In the genomic region with DNA sequence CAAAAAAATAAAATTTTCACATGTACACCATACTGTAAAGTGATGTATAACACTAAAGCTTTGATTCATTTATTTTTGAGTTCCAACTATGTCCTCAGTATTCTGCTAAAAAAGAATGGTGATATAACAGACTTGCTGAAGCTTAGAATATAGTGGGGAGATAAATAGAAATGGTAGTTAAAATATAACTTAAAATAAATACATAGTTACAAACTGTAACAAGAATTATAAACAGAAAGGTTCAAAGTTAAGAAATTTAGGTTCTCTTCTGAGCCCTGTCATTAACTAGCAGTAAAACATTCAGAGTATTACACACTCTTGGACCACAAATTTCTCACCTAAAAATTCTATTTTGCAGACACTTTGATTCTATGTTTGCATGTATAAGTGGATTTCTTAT, we compare ENCODE assay signal across 20 cellular contexts.
DNase-seq lines count a peak whose midpoint lies in the region; ATAC-seq, FAIRE-seq and TF ChIP-seq lines count a peak whose summit lies in the region.
"Had no signal": no experiment of that assay in that cellular context is flagged by ENCODE, and none has a peak within 500 bp of the region (broad histone marks: within the 10 kb centered on the region; RNA-seq: fewer than 3 reads in every experiment).

No MANE protein-coding gene starts in this region.

- peak overlapping the region; percentile 47 for H3K4me2 ChIP-seq in HepG2 (ENCODE audit: low read depth, low read length)
- H3K4me2 ChIP-seq: BLaER1, GM23338 had no signal

- H3K4me3 ChIP-seq in HepG2 (replicated peaks in 1 of 3; ENCODE audit: insufficient read depth in 1 of 3, low read depth in 2 of 3, low read length in 3 of 3), result peak overlapping the region in 2 of 3 experiments; percentile 25 to 36; a peak in 2 of 6 replicates
- H3K4me3 ChIP-seq: BLaER1, GM12878, GM23338 had no signal

- FAIRE-seq in RCC 7860 (lab: Jason Lieb, UNC), result peak; percentile 5
- FAIRE-seq in HepG2 (lab: Jason Lieb, UNC), result no peak
- FAIRE-seq: GM12878, GM19239 had no signal

- peak in 1 of 2 experiments; percentile 78; a peak in 1 of 4 replicates for TF ChIP-seq EP300 in HepG2 (IDR thresholded peaks at IDR 0.05; ENCODE audit: low read depth in 2 of 2, low read length in 2 of 2)
- no peak for TF ChIP-seq EP300 in HepG2 (CRISPR knock-in tag; IDR thresholded peaks at IDR 0.05; ENCODE audit: borderline replicate concordance)

- H4K20me1 ChIP-seq in HepG2 (ENCODE audit: insufficient read depth, low read length), result no peaks in the 10 kb centered on the region
- H4K20me1 ChIP-seq: BLaER1 had no signal

- no peaks in the 10 kb centered on the region for H3K79me2 ChIP-seq in HepG2 (ENCODE audit: insufficient read depth, low read length)

- POLR2A ChIA-PET in HepG2 (lab: Yijun Ruan, JAX), result no interaction called here

- no peak for TF ChIP-seq POLR2A in HepG2 (IDR thresholded peaks at IDR 0.05; ENCODE audit: insufficient read depth in 1 of 2, low read depth in 2 of 2, low read length in 2 of 2)
- TF ChIP-seq POLR2A in erythroblast (IDR thresholded peaks at IDR 0.05; ENCODE audit: low read length), result no peak

- BruUV-seq in HepG2 (replicated peaks; lab: Mats Ljungman, UMichigan), result no TSS peak

- H3K27me3 ChIP-seq in HepG2 (ENCODE audit: control insufficient read depth in 1 of 2, insufficient read depth in 2 of 2, low read length in 2 of 2), result no peaks in the 10 kb centered on the region
- H3K27me3 ChIP-seq: BLaER1 had no signal

- peak; percentile 88 for ATAC-seq in HepG2
- ATAC-seq: CD8-positive, alpha-beta T cell; GM12878; GM23338; HCT116 had no signal

- in situ Hi-C loops in HepG2 (cut with HindIII; ENCODE audit: extremely low pct_ligation_motif_present, low pct_unique_long_range_greater_than_20kb), result no loop called here

- no peak overlapping the region for H3K9ac ChIP-seq in HepG2 (ENCODE audit: insufficient read depth, low read depth, low read length)
- H3K9ac ChIP-seq: BLaER1 had no signal

- no peaks in the 10 kb centered on the region for H3K9me3 ChIP-seq in HepG2 (ENCODE audit: low read length)
- H3K9me3 ChIP-seq: BLaER1, Caco-2 had no signal

- no peak for DNase-seq in RCC 7860 (ENCODE audit: low spot score)
- peak; percentile 30 for DNase-seq in HepG2 (ENCODE audit: low spot score)
- no peak for DNase-seq in erythroblast (lab: John Stamatoyannopoulos, UW)
- no peak for DNase-seq in NCI-H524 (lab: John Stamatoyannopoulos, UW)
- DNase-seq in NCI-H2196 treated with DMSO at 0.1 percent for 48 hours (lab: John Stamatoyannopoulos, UW; ENCODE audit: unreplicated experiment), result no peak
- DNase-seq: 8988T; Caco-2; CD4-positive, CD25-positive, alpha-beta regulatory T cell; CD8-positive, alpha-beta T cell; DMS153; DND-41; GDM1; H9 had no signal

- H3K27ac ChIP-seq in 22Rv1 (peak overlapping the region; percentile 38; the same call in 1 of the 2 replicates), HepG2 (ENCODE audit: extremely low read length, insufficient read depth, low read length) (peak overlapping the region; percentile 30)
- H3K27ac ChIP-seq: BLaER1, C4-2B had no signal

- CTCF ChIA-PET in HepG2 (lab: Yijun Ruan, JAX; ENCODE audit: low intra/inter-chr PET ratio, low total read pairs), result no interaction called here

- TF ChIP-seq RAD21 in HepG2 (CRISPR knock-in tag; IDR thresholded peaks at IDR 0.05), result no peak

- TF ChIP-seq CTCF in 22Rv1 (IDR thresholded peaks at IDR 0.05) (no peak), HepG2 (CRISPR knock-in tag; IDR thresholded peaks at IDR 0.05) (no peak)

- peaks cover 69% of the 10 kb centered on the region for H3K4me1 ChIP-seq in HepG2 (ENCODE audit: insufficient read depth, low read length)
- H3K4me1 ChIP-seq: BLaER1, Caco-2 had no signal

- H2AFZ ChIP-seq in HepG2 (ENCODE audit: low read length), result no peak overlapping the region
- H2AFZ ChIP-seq: GM23338 had no signal

- intact Hi-C loops in HepG2 (cut with micrococcal nuclease; ENCODE audit: unreplicated experiment), result no loop called here

- no peaks in the 10 kb centered on the region for H3K36me3 ChIP-seq in HepG2 (replicated peaks in 1 of 2; ENCODE audit: control insufficient read depth in 1 of 2, insufficient read depth in 2 of 2, low read length in 2 of 2)
- H3K36me3 ChIP-seq: BLaER1 had no signal

TF ChIP-seq in HepG2, 621 proteins besides CTCF, POLR2A, EP300 and RAD21 (continues in another document):
- TF ChIP-seq HNF4A (CRISPR knock-in tag; IDR thresholded peaks at IDR 0.05) (peak; percentile 33; the same call in 1 of the 2 replicates), NCOA2 (CRISPR knock-in tag; IDR thresholded peaks at IDR 0.05) (peak; percentile 63; the same call in 1 of the 2 replicates), GATAD2A (CRISPR knock-in tag; IDR thresholded peaks at IDR 0.05) (peak; percentile 53; the same call in 1 of the 2 replicates), PRPF4 (IDR thresholded peaks at IDR 0.05; ENCODE audit: low read depth, low read length, poor library complexity, severe bottlenecking) (no peak), PRMT3 (CRISPR knock-in tag; IDR thresholded peaks at IDR 0.05; ENCODE audit: borderline replicate concordance, low read depth) (no peak), HMG20A (CRISPR knock-in tag; IDR thresholded peaks at IDR 0.05; ENCODE audit: borderline replicate concordance) (peak; percentile 51; the same call in 1 of the 2 replicates), ZNF567 (CRISPR knock-in tag; IDR thresholded peaks at IDR 0.05; ENCODE audit: borderline replicate concordance) (no peak), NKX3-1 (CRISPR knock-in tag; IDR thresholded peaks at IDR 0.05) (no peak), ATF7-NPFF (CRISPR knock-in tag; IDR thresholded peaks at IDR 0.05; ENCODE audit: low read depth) (no peak)
- TF ChIP-seq, protein P1, sequence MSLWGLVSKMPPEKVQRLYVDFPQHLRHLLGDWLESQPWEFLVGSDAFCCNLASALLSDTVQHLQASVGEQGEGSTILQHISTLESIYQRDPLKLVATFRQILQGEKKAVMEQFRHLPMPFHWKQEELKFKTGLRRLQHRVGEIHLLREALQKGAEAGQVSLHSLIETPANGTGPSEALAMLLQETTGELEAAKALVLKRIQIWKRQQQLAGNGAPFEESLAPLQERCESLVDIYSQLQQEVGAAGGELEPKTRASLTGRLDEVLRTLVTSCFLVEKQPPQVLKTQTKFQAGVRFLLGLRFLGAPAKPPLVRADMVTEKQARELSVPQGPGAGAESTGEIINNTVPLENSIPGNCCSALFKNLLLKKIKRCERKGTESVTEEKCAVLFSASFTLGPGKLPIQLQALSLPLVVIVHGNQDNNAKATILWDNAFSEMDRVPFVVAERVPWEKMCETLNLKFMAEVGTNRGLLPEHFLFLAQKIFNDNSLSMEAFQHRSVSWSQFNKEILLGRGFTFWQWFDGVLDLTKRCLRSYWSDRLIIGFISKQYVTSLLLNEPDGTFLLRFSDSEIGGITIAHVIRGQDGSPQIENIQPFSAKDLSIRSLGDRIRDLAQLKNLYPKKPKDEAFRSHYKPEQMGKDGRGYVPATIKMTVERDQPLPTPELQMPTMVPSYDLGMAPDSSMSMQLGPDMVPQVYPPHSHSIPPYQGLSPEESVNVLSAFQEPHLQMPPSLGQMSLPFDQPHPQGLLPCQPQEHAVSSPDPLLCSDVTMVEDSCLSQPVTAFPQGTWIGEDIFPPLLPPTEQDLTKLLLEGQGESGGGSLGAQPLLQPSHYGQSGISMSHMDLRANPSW (CRISPR knock-in tag; IDR thresholded peaks at IDR 0.05; ENCODE audit: borderline replicate concordance), result no peak
- TF ChIP-seq, protein P2, sequence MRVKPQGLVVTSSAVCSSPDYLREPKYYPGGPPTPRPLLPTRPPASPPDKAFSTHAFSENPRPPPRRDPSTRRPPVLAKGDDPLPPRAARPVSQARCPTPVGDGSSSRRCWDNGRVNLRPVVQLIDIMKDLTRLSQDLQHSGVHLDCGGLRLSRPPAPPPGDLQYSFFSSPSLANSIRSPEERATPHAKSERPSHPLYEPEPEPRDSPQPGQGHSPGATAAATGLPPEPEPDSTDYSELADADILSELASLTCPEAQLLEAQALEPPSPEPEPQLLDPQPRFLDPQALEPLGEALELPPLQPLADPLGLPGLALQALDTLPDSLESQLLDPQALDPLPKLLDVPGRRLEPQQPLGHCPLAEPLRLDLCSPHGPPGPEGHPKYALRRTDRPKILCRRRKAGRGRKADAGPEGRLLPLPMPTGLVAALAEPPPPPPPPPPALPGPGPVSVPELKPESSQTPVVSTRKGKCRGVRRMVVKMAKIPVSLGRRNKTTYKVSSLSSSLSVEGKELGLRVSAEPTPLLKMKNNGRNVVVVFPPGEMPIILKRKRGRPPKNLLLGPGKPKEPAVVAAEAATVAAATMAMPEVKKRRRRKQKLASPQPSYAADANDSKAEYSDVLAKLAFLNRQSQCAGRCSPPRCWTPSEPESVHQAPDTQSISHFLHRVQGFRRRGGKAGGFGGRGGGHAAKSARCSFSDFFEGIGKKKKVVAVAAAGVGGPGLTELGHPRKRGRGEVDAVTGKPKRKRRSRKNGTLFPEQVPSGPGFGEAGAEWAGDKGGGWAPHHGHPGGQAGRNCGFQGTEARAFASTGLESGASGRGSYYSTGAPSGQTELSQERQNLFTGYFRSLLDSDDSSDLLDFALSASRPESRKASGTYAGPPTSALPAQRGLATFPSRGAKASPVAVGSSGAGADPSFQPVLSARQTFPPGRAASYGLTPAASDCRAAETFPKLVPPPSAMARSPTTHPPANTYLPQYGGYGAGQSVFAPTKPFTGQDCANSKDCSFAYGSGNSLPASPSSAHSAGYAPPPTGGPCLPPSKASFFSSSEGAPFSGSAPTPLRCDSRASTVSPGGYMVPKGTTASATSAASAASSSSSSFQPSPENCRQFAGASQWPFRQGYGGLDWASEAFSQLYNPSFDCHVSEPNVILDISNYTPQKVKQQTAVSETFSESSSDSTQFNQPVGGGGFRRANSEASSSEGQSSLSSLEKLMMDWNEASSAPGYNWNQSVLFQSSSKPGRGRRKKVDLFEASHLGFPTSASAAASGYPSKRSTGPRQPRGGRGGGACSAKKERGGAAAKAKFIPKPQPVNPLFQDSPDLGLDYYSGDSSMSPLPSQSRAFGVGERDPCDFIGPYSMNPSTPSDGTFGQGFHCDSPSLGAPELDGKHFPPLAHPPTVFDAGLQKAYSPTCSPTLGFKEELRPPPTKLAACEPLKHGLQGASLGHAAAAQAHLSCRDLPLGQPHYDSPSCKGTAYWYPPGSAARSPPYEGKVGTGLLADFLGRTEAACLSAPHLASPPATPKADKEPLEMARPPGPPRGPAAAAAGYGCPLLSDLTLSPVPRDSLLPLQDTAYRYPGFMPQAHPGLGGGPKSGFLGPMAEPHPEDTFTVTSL (CRISPR knock-in tag; IDR thresholded peaks at IDR 0.05; ENCODE audit: borderline replicate concordance), result peak; percentile 61; the same call in 1 of the 2 replicates
- TF ChIP-seq, protein P3, sequence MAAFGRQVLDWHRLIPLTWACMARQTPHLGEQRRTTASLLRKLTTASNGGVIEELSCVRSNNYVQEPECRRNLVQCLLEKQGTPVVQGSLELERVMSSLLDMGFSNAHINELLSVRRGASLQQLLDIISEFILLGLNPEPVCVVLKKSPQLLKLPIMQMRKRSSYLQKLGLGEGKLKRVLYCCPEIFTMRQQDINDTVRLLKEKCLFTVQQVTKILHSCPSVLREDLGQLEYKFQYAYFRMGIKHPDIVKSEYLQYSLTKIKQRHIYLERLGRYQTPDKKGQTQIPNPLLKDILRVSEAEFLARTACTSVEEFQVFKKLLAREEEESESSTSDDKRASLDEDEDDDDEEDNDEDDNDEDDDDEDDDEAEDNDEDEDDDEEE (CRISPR knock-in tag; IDR thresholded peaks at IDR 0.05), result no peak
